Comparison of ENCODE assay signal across 8 cellular contexts in genomic region chr1:13725714-13726175, GRCh38. TPM values are rescaled to one million over a fixed set of nuclear protein-coding genes. Genes with fewer than 3 reads are reported as not detected.
DNase-seq lines count a peak whose midpoint lies in the region; TF ChIP-seq lines count a peak whose summit lies in the region.

No MANE protein-coding gene starts in this region.

- intact Hi-C loops in stomach (cut with DNase I; ENCODE audit: low total_unique reads) = loop anchor here (5.0 kb wide), 1 partner anchor 58 kb away; no protein-coding TSS in a partner anchor

- H3K27ac ChIP-seq in stomach = no peak overlapping the region

- H3K4me3 ChIP-seq in adipocyte (ENCODE audit: low read length) (no peak overlapping the region), stomach (no peak overlapping the region)

- peak in 5 of 7 experiments; percentile 25 to 58 (median 38) for TF ChIP-seq CTCF in stomach (IDR thresholded peaks at IDR 0.05)

- H3K27me3 ChIP-seq in adipocyte (replicated peaks; ENCODE audit: control insufficient read depth, insufficient read depth, low read length) (no peaks in the 10 kb centered on the region), stomach (no peaks in the 10 kb centered on the region)

- H3K36me3 ChIP-seq in adipocyte (ENCODE audit: control insufficient read depth, insufficient read depth, low read length, severe bottlenecking) = no peaks in the 10 kb centered on the region
- H3K36me3 ChIP-seq in stomach = no peaks in the 10 kb centered on the region

- no peak for TF ChIP-seq EP300 in stomach (IDR thresholded peaks at IDR 0.05)

- H3K9me3 ChIP-seq in adipocyte (ENCODE audit: control insufficient read depth, low read length) (no peaks in the 10 kb centered on the region), stomach (no peaks in the 10 kb centered on the region)

- DNase-seq in activated gamma-delta T cell treated with Interleukin-2 at 50 U/mL for 16 hours (peak; percentile 53), activated gamma-delta T cell (lab: John Stamatoyannopoulos, UW) (no peak), RKO (ENCODE audit: low spot score) (peak; percentile 19), adipocyte (ENCODE audit: low read depth) (peak; percentile 73), kidney glomerular epithelial cell (lab: John Stamatoyannopoulos, UW) (peak; percentile 41), stomach (peak; percentile 40), foreskin melanocyte (no peak), retina (no peak)

- peaks cover 56% of the 10 kb centered on the region for H3K4me1 ChIP-seq in adipocyte (ENCODE audit: control insufficient read depth, insufficient read depth, low read length)
- H3K4me1 ChIP-seq in stomach = peaks cover 0 to 41% (median 17%) of the 10 kb centered on the region in 4 donors

- WGBS in stomach, 5 donors = 39 to 52% (median 42%) methylated on average over 4 of the region's 4 CpGs

- no peak overlapping the region for H3K9ac ChIP-seq in adipocyte (ENCODE audit: low read length)

- TF ChIP-seq POLR2A in stomach (IDR thresholded peaks at IDR 0.05) = no peak

RNA-seq across cellular contexts. Expression of gene PRDM2, which starts 25.8 kb away (rescaled TPM):
- total RNA-seq in stomach = 10 to 100 TPM; 11.6 to 77.7 (median 38.5) TPM
- polyA plus RNA-seq in stomach = 10 to 100 TPM; 10.1 to 13.3 (median 12.7) TPM

Comparison
In these comparisons a context has a peak if more than half of its experiments do, and no peak if none do; other contexts are left out.
1. DNase-seq: peak in activated gamma-delta T cell treated with Interleukin-2 at 50 U/mL for 16 hours (single experiment), RKO (single experiment), adipocyte (single experiment), kidney glomerular epithelial cell (single experiment) and stomach (single experiment); none in activated gamma-delta T cell (single experiment), foreskin melanocyte (single experiment) and retina (single experiment).